In the genomic region with DNA sequence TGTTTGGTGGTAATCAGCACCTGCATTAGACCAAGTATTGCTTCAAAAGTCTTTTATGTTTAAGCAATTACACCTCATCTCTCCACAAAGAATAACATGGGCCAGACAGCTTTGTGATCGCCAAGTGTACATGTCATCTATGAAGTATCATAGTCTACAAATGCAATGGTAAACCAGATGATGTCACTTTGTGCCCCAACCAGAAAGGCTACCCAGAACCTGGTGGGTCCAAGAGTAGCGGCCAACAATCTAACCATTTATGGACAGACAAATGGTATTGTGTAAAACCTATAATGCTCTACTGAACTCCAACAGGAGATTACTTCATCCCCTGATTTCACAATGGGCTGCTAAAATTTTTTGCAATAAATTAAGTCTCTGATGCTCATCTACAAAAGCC, we compare ENCODE assay signal across 18 cellular contexts.
DNase-seq lines count a peak whose midpoint lies in the region; ATAC-seq and TF ChIP-seq lines count a peak whose summit lies in the region.
"Had no signal": no experiment of that assay in that cellular context is flagged by ENCODE, and none has a peak within 500 bp of the region (broad histone marks: within the 10 kb centered on the region; RNA-seq: fewer than 3 reads in every experiment).

No MANE protein-coding gene starts in this region.

- DNase-seq in SIG-M5 (lab: John Stamatoyannopoulos, UW) (peak; percentile 0), fibroblast of gingiva (ENCODE audit: low read depth) (peak; percentile 48), renal cortical epithelial cell (ENCODE audit: low read depth) (peak; percentile 91), activated T-cell treated with anti-CD3 and anti-CD28 coated beads for 4 hours (no peak), HK-2 (ENCODE audit: unreplicated experiment) (no peak), germinal center (ENCODE audit: low spot score) (no peak)
- DNase-seq: activated CD4-positive, alpha-beta memory T cell treated with anti-CD3 and anti-CD28 coated beads for 36 hours; activated naive CD4-positive, alpha-beta T cell treated with anti-CD3 and anti-CD28 coated beads, Interleukin-2, amount 50 U/mL, for 16 hours; activated T-cell treated with anti-CD3 and anti-CD28 coated beads, Interleukin-2, amount 50 U/mL, for 1 hour; hypothalamus; Karpas-422; kidney; NCI-H146; small intestine; T-cell; testis had no signal

- no peak for TF ChIP-seq RAD21 in Ishikawa (IDR thresholded peaks at IDR 0.05; ENCODE audit: low read depth)

- ATAC-seq in GM18517 (IDR thresholded peaks at IDR 0.05; ENCODE audit: unreplicated experiment): no peak
- ATAC-seq: T-cell had no signal

- TF ChIP-seq EP300 in Ishikawa (IDR thresholded peaks at IDR 0.05; ENCODE audit: borderline replicate concordance): no peak

TF ChIP-seq in Ishikawa, 13 proteins besides CTCF, POLR2A, EP300 and RAD21:
- TF ChIP-seq CEBPB (IDR thresholded peaks at IDR 0.05): peak; percentile 26; the same call in 1 of the 2 replicates
- TF ChIP-seq TAF1 (IDR thresholded peaks at IDR 0.05; ENCODE audit: low read depth): no peak

Comparison
In these comparisons a context has a peak if more than half of its experiments do, and no peak if none do; other contexts are left out.
1. DNase-seq: peak in SIG-M5 (single experiment), fibroblast of gingiva (single experiment) and renal cortical epithelial cell (single experiment); none in activated T-cell treated with anti-CD3 and anti-CD28 coated beads for 4 hours (single experiment), HK-2 (single experiment) and germinal center (single experiment).